Comparison of ENCODE assay signal across 23 cellular contexts in genomic region chr2:168913495-168913894, GRCh38. TPM values are rescaled to one million over a fixed set of nuclear protein-coding genes. Genes with fewer than 3 reads are reported as not detected.
"Had no signal": no experiment of that assay in that cellular context is flagged by ENCODE, and none has a peak within 500 bp of the region (broad histone marks: within the 10 kb centered on the region; RNA-seq: fewer than 3 reads in every experiment).

No MANE protein-coding gene starts in this region.

- DNase-seq: activated CD4-positive, alpha-beta T cell treated with anti-CD3 and anti-CD28 coated beads, Interleukin-2, amount 50 U/mL, for 4 hours; activated effector memory CD4-positive, alpha-beta T cell treated with anti-CD3 and anti-CD28 coated beads, Interleukin-2, amount 50 U/mL, for 16 hours; activated naive CD4-positive, alpha-beta T cell treated with anti-CD3 and anti-CD28 coated beads, Interleukin-2, amount 50 U/mL, for 16 hours; cerebellar nuclear complex; effector CD4-positive, alpha-beta T cell; T1000 had no signal

- H3K27ac ChIP-seq: ascending aorta, esophagus muscularis mucosa, gastroesophageal sphincter, heart right ventricle, left ventricle myocardium inferior, tibial nerve, uterus had no signal

- H3K36me3 Mint-ChIP-seq: memory B cell had no signal

- H3K4me3 ChIP-seq: ascending aorta had no signal

- H3K27ac Mint-ChIP-seq: activated T-cell treated with anti-CD3 and anti-CD28 coated beads, Interleukin-2, amount 50 U/mL, for 72 hours; memory B cell had no signal

- H3K27me3 ChIP-seq: ascending aorta, gastroesophageal sphincter, tibial nerve, uterus had no signal

- H3K4me1 ChIP-seq: ascending aorta, uterus had no signal

- H3K4me1 Mint-ChIP-seq: memory B cell had no signal

- ATAC-seq: activated T-cell treated with anti-CD3 and anti-CD28 coated beads, Interleukin-2, amount 50 U/mL, for 72 hours; stimulated activated naive CD8-positive, alpha-beta T cell treated with anti-CD3 and anti-CD28 coated beads, Interleukin-15, Interleukin-2, amounts not matched to agents 100 U/mL and 50 U/mL, for 24 hours had no signal

- H3K4me3 Mint-ChIP-seq: memory B cell had no signal

- H3K9me3 ChIP-seq: ascending aorta, esophagus muscularis mucosa, uterus had no signal

- H3K9me3 Mint-ChIP-seq: memory B cell had no signal

- H3K36me3 ChIP-seq: ascending aorta, esophagus muscularis mucosa, gastroesophageal sphincter, heart right ventricle, left ventricle myocardium inferior, tibial nerve, uterus had no signal

RNA-seq across cellular contexts. Expression of gene G6PC2, which starts 12.4 kb away (rescaled TPM):
- total RNA-seq: activated CD8-positive, alpha-beta memory T cell treated with anti-CD3 and anti-CD28 coated beads for 36 hours; activated T-cell treated with anti-CD3 and anti-CD28 coated beads, Interleukin-2, amount 50 U/mL, for 72 hours; ascending aorta; bronchial epithelial cell; esophagus muscularis mucosa; kidney epithelial cell; left ventricle myocardium inferior; mononuclear cell; omental fat pad; progenitor cell of endocrine pancreas; tibial nerve had no signal
- polyA plus RNA-seq: heart right ventricle, neural cell had no signal

RNA-seq across cellular contexts. Expression of gene SPC25, which starts 23.3 kb away (rescaled TPM):
- total RNA-seq: ascending aorta, bronchial epithelial cell, gastroesophageal sphincter, tibial nerve had no signal
